In the genomic region with DNA sequence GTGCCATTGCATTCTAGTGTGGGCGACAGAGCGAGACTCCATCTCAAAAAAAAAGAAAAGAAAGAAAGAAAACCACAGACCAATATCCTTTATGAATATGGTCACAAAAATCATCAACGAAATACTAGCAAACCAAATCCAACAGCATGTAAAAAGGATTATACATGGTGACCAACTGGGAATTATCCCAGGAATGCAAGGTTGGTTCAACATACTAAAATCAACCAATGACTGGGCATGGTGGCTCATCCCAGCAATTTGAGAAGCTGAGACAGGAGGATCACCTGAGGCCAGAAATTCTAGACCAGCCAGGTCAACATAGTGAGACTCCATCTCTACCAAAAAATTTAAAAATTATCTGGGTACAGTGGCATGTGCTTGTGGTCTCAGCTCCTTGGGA, we compare ENCODE assay signal across 19 cellular contexts.
"Had no signal": no experiment of that assay in that cellular context is flagged by ENCODE, and none has a peak within 500 bp of the region (broad histone marks: within the 10 kb centered on the region; RNA-seq: fewer than 3 reads in every experiment).

No MANE protein-coding gene starts in this region.

- H3K27ac ChIP-seq: esophagus muscularis mucosa, gastrocnemius medialis, heart right ventricle, neutrophil, ovary, right atrium auricular region, sigmoid colon, uterus had no signal

- ATAC-seq: gastrocnemius medialis; heart right ventricle; naive thymus-derived CD4-positive, alpha-beta T cell had no signal

- FAIRE-seq: islet of Langerhans, small intestine had no signal

- H3K27me3 ChIP-seq: dorsolateral prefrontal cortex, gastrocnemius medialis, heart right ventricle, ovary, right atrium auricular region, sigmoid colon, uterus had no signal

- DNase-seq: cortex of kidney; dorsolateral prefrontal cortex; effector CD8-positive, alpha-beta T cell; gastrocnemius medialis; heart right ventricle; hypothalamus; mesendoderm; naive thymus-derived CD4-positive, alpha-beta T cell; nephron progenitor cell; ovary; sigmoid colon; small intestine; stimulated activated CD4-positive, alpha-beta T cell treated with anti-CD3 and anti-CD28 coated beads, Interleukin-12 subunit alpha, Interleukin-12 subunit beta, amount 100 ng/mL, for 4 hours; stimulated activated naive CD4-positive, alpha-beta T cell treated with Interleukin-2 at 50 U/mL for 16 hours; uterus had no signal

- H3K36me3 ChIP-seq: esophagus muscularis mucosa, gastrocnemius medialis, heart right ventricle, neutrophil, ovary, right atrium auricular region, sigmoid colon, uterus had no signal

- H3K9me3 ChIP-seq: gastrocnemius medialis, neutrophil, ovary, uterus had no signal

- H3K4me3 ChIP-seq: dorsolateral prefrontal cortex, esophagus muscularis mucosa, gastrocnemius medialis, heart right ventricle, ovary, right atrium auricular region, sigmoid colon, uterus had no signal

- H3K4me1 ChIP-seq: esophagus muscularis mucosa, gastrocnemius medialis, right atrium auricular region, sigmoid colon, uterus had no signal
